ENCODE assay signal across 22 cellular contexts in genomic region chr12:49854976-49855375, GRCh38. TPM values are rescaled to one million over a fixed set of nuclear protein-coding genes. Genes with fewer than 3 reads are reported as not detected.
DNase-seq lines count a peak whose midpoint lies in the region; ATAC-seq, FAIRE-seq and TF ChIP-seq lines count a peak whose summit lies in the region.
"Had no signal": no experiment of that assay in that cellular context is flagged by ENCODE, and none has a peak within 500 bp of the region (broad histone marks: within the 10 kb centered on the region; RNA-seq: fewer than 3 reads in every experiment).

No MANE protein-coding gene starts in this region.

- H3K4me1 ChIP-seq in HepG2 (ENCODE audit: insufficient read depth, low read length), result no peaks in the 10 kb centered on the region
- H3K4me1 ChIP-seq in right lobe of liver, result no peaks in the 10 kb centered on the region
- no peaks in the 10 kb centered on the region for H3K4me1 ChIP-seq in GM23338 (ENCODE audit: insufficient read depth)
- H3K4me1 ChIP-seq: A549 had no signal

- H3K9ac ChIP-seq in HepG2 (ENCODE audit: insufficient read depth, low read depth, low read length), result no peak overlapping the region

- intact Hi-C loops in HepG2 (cut with micrococcal nuclease; ENCODE audit: unreplicated experiment) (no loop called here), right lobe of liver (cut with DNase I) (no loop called here)
- intact Hi-C loops in activated CD4-positive, alpha-beta memory T cell treated with anti-CD3 and anti-CD28 coated beads for 36 hours (cut with micrococcal nuclease), result no loop called here

- no peak overlapping the region for H3K4me3 Mint-ChIP-seq in activated T-helper 17 cell treated with anti-CD3 and anti-CD28 coated beads, Interleukin-2, amount 50 U/mL, for 72 hours
- H3K4me3 Mint-ChIP-seq in endothelial cell (ENCODE audit: unreplicated experiment), result peak overlapping the region; percentile 1
- no peak overlapping the region for H3K4me3 Mint-ChIP-seq in GM23338
- H3K4me3 Mint-ChIP-seq in activated CD4-positive, alpha-beta memory T cell treated with anti-CD3 and anti-CD28 coated beads for 36 hours, result no peak overlapping the region
- H3K4me3 Mint-ChIP-seq: CD4-positive, alpha-beta T cell; HFFc6 had no signal

- POLR2A ChIA-PET in HepG2 (lab: Yijun Ruan, JAX), result interaction anchor here (1.5 kb wide), 1 partner anchor 12 kb away, joined by 4 read pairs; the partner anchor contains the start of gene BCDIN3D
- POLR2A ChIA-PET in activated CD4-positive, alpha-beta memory T cell treated with anti-CD3 and anti-CD28 coated beads for 36 hours (lab: Charles Lee), result no interaction called here

- no peak overlapping the region for H3K27ac ChIP-seq in HepG2 (ENCODE audit: extremely low read length, insufficient read depth, low read length)
- no peak overlapping the region for H3K27ac ChIP-seq in right lobe of liver
- no peak overlapping the region for H3K27ac ChIP-seq in GM23338 (ENCODE audit: low read depth)
- H3K27ac ChIP-seq: 22Rv1, A549, C4-2B had no signal

- TF ChIP-seq RAD21 in HepG2 (CRISPR knock-in tag; IDR thresholded peaks at IDR 0.05), result no peak

- H2AFZ ChIP-seq in HepG2 (ENCODE audit: low read length), result no peak overlapping the region
- H2AFZ ChIP-seq in GM23338, result no peak overlapping the region

- H3K36me3 Mint-ChIP-seq in activated T-helper 17 cell treated with anti-CD3 and anti-CD28 coated beads, Interleukin-2, amount 50 U/mL, for 72 hours (ENCODE audit: low read depth), result no peaks in the 10 kb centered on the region
- H3K36me3 Mint-ChIP-seq in endothelial cell (ENCODE audit: low read depth, unreplicated experiment), result peaks cover 6% of the 10 kb centered on the region
- H3K36me3 Mint-ChIP-seq in GM23338 (ENCODE audit: low read depth), result peaks cover 6% of the 10 kb centered on the region
- H3K36me3 Mint-ChIP-seq in activated CD4-positive, alpha-beta memory T cell treated with anti-CD3 and anti-CD28 coated beads for 36 hours, result no peaks in the 10 kb centered on the region

- H3K36me3 ChIP-seq in HepG2 (replicated peaks in 1 of 2; ENCODE audit: control insufficient read depth in 1 of 2, insufficient read depth in 2 of 2, low read length in 2 of 2), result no peaks in the 10 kb centered on the region
- no peaks in the 10 kb centered on the region for H3K36me3 ChIP-seq in right lobe of liver
- H3K36me3 ChIP-seq in GM23338 (ENCODE audit: insufficient read depth), result no peaks in the 10 kb centered on the region

- no peaks in the 10 kb centered on the region for H3K79me2 ChIP-seq in HepG2 (ENCODE audit: insufficient read depth, low read length)
- no peaks in the 10 kb centered on the region for H3K79me2 ChIP-seq in GM23338 (replicated peaks; ENCODE audit: insufficient read depth)

- H3K9me3 Mint-ChIP-seq in activated T-helper 17 cell treated with anti-CD3 and anti-CD28 coated beads, Interleukin-2, amount 50 U/mL, for 72 hours, result no peaks in the 10 kb centered on the region
- H3K9me3 Mint-ChIP-seq in endothelial cell (ENCODE audit: unreplicated experiment) (peaks cover 4% of the 10 kb centered on the region), GM23338 (peaks cover 18% of the 10 kb centered on the region)
- H3K9me3 Mint-ChIP-seq in activated CD4-positive, alpha-beta memory T cell treated with anti-CD3 and anti-CD28 coated beads for 36 hours, result no peaks in the 10 kb centered on the region
- H3K9me3 Mint-ChIP-seq: CD4-positive, alpha-beta T cell; HFFc6 had no signal

- H3K9me3 ChIP-seq in HepG2 (ENCODE audit: low read length) (no peaks in the 10 kb centered on the region), right lobe of liver (no peaks in the 10 kb centered on the region)
- H3K9me3 ChIP-seq: A549 had no signal

- ATAC-seq in HepG2 (no peak), right lobe of liver (no peak), GM23338 (no peak)
- no peak for ATAC-seq in activated T-helper 17 cell treated with anti-CD3 and anti-CD28 coated beads, Interleukin-2, amount 50 U/mL, for 72 hours (replicated peaks)
- ATAC-seq: GM12878 had no signal

- TF ChIP-seq CTCF in HepG2 (CRISPR knock-in tag; IDR thresholded peaks at IDR 0.05), result no peak
- no peak for TF ChIP-seq CTCF in right lobe of liver (IDR thresholded peaks at IDR 0.05)
- no peak for TF ChIP-seq CTCF in endothelial cell (IDR thresholded peaks at IDR 0.05; ENCODE audit: unreplicated experiment)
- TF ChIP-seq CTCF in GM23338 (conservative IDR thresholded peaks at IDR 0.05; ENCODE audit: low read depth in 2 of 2), result no peak
- no peak for TF ChIP-seq CTCF in D721Med (IDR thresholded peaks at IDR 0.05; ENCODE audit: insufficient read depth, missing control alignments)

- no TSS peak for BruUV-seq in HepG2 (replicated peaks; lab: Mats Ljungman, UMichigan)

- in situ Hi-C loops in HepG2 (cut with HindIII; ENCODE audit: extremely low pct_ligation_motif_present, low pct_unique_long_range_greater_than_20kb), result no loop called here

- no peaks in the 10 kb centered on the region for H3K4me1 Mint-ChIP-seq in activated T-helper 17 cell treated with anti-CD3 and anti-CD28 coated beads, Interleukin-2, amount 50 U/mL, for 72 hours
- H3K4me1 Mint-ChIP-seq in endothelial cell (ENCODE audit: unreplicated experiment), result peaks cover 2% of the 10 kb centered on the region
- H3K4me1 Mint-ChIP-seq in GM23338, result no peaks in the 10 kb centered on the region
- peaks cover 7% of the 10 kb centered on the region for H3K4me1 Mint-ChIP-seq in activated CD4-positive, alpha-beta memory T cell treated with anti-CD3 and anti-CD28 coated beads for 36 hours (ENCODE audit: low read depth)

- H3K27me3 ChIP-seq in HepG2 (ENCODE audit: control insufficient read depth in 1 of 2, insufficient read depth in 2 of 2, low read length in 2 of 2), result peaks cover 0 to 4% of the 10 kb centered on the region in 2 experiments; a peak in 1 of 5 replicates
- H3K27me3 ChIP-seq in right lobe of liver, result no peaks in the 10 kb centered on the region
- H3K27me3 ChIP-seq in GM23338 (ENCODE audit: insufficient read depth), result no peaks in the 10 kb centered on the region

- H3K27me3 Mint-ChIP-seq in activated T-helper 17 cell treated with anti-CD3 and anti-CD28 coated beads, Interleukin-2, amount 50 U/mL, for 72 hours, result no peaks in the 10 kb centered on the region
- peaks cover 3% of the 10 kb centered on the region for H3K27me3 Mint-ChIP-seq in endothelial cell (ENCODE audit: unreplicated experiment)
- peaks cover 4% of the 10 kb centered on the region for H3K27me3 Mint-ChIP-seq in GM23338 (ENCODE audit: insufficient read depth, low read depth, poor library complexity)
- no peaks in the 10 kb centered on the region for H3K27me3 Mint-ChIP-seq in activated CD4-positive, alpha-beta memory T cell treated with anti-CD3 and anti-CD28 coated beads for 36 hours

- H3K4me3 ChIP-seq in HepG2 (replicated peaks in 1 of 3; ENCODE audit: insufficient read depth in 1 of 3, low read depth in 2 of 3, low read length in 3 of 3) (no peak overlapping the region), right lobe of liver (no peak overlapping the region), GM23338 (no peak overlapping the region)
- H3K4me3 ChIP-seq: A549, GM12878 had no signal

- TF ChIP-seq EP300 in HepG2 (IDR thresholded peaks at IDR 0.05; ENCODE audit: low read depth in 2 of 2, low read length in 2 of 2), result no peak
- TF ChIP-seq EP300 in HepG2 (CRISPR knock-in tag; IDR thresholded peaks at IDR 0.05; ENCODE audit: borderline replicate concordance), result no peak

- H4K20me1 ChIP-seq in HepG2 (ENCODE audit: insufficient read depth, low read length) (no peaks in the 10 kb centered on the region), GM23338 (replicated peaks; ENCODE audit: insufficient read depth) (no peaks in the 10 kb centered on the region)

- H3K4me2 ChIP-seq in HepG2 (ENCODE audit: low read depth, low read length), result no peak overlapping the region
- no peak overlapping the region for H3K4me2 ChIP-seq in GM23338
- H3K4me2 ChIP-seq: A549 had no signal

- H3K27ac Mint-ChIP-seq in activated T-helper 17 cell treated with anti-CD3 and anti-CD28 coated beads, Interleukin-2, amount 50 U/mL, for 72 hours, result peak overlapping the region; percentile 42
- H3K27ac Mint-ChIP-seq in endothelial cell (ENCODE audit: unreplicated experiment) (no peak overlapping the region), GM23338 (no peak overlapping the region)
- no peak overlapping the region for H3K27ac Mint-ChIP-seq in activated CD4-positive, alpha-beta memory T cell treated with anti-CD3 and anti-CD28 coated beads for 36 hours
- H3K27ac Mint-ChIP-seq: CD4-positive, alpha-beta T cell; HFFc6 had no signal

- 11% methylated on average over 4 of the region's 4 CpGs for WGBS in HepG2 (ENCODE audit: low lambda C conversion rate)
- 92% methylated on average over 4 of the region's 4 CpGs for WGBS in right lobe of liver (ENCODE audit: insufficient coverage, low coverage, low lambda C conversion rate, missing lambda C conversion rate)

- TF ChIP-seq POLR2A in HepG2 (IDR thresholded peaks at IDR 0.05; ENCODE audit: insufficient read depth in 1 of 2, low read depth in 2 of 2, low read length in 2 of 2) (no peak), right lobe of liver (IDR thresholded peaks at IDR 0.05) (no peak)

- CTCF ChIA-PET in HepG2 (lab: Yijun Ruan, JAX; ENCODE audit: low intra/inter-chr PET ratio, low total read pairs), result no interaction called here
- CTCF ChIA-PET in activated CD4-positive, alpha-beta memory T cell treated with anti-CD3 and anti-CD28 coated beads for 36 hours (lab: Charles Lee), result interaction anchor here (0.9 to 2.9 kb wide), 4 partner anchors 8 to 91 kb away, joined by 3 to 10 read pairs (median 3); no protein-coding TSS in a partner anchor

- peak; percentile 55 for DNase-seq in HepG2 (ENCODE audit: low spot score)
- no peak for DNase-seq in right lobe of liver
- no peak for DNase-seq in endothelial cell (ENCODE audit: low spot score)
- no peak for DNase-seq in GM23338 (ENCODE audit: low spot score)
- no peak for DNase-seq in D721Med (ENCODE audit: insufficient read length, low spot score)
- DNase-seq in activated CD4-positive, alpha-beta memory T cell treated with anti-CD3 and anti-CD28 coated beads for 36 hours, result no peak
- no peak for DNase-seq in COLO829 (ENCODE audit: low spot score)
- DNase-seq: AML-193; CD4-positive, alpha-beta T cell; DMS 273 treated with DMSO at 0.1 percent for 48 hours; DMS53; DND-41; EL; HCEC 1CT; HFFc6 had no signal

- no peak for FAIRE-seq in HepG2 (lab: Jason Lieb, UNC)
- FAIRE-seq in D721Med (lab: Jason Lieb, UNC), result no peak
- FAIRE-seq: A549, GM12878, H54 had no signal

- H3K9me2 ChIP-seq in GM23338 (ENCODE audit: insufficient read depth), result 0 out of 2 replicates have a peak, but pooled peaks cover 4% of the 10 kb centered on the region

- no peaks in the 10 kb centered on the region for H3F3A ChIP-seq in GM23338 (replicated peaks; ENCODE audit: low read depth)

RNA-seq across cellular contexts. Expression of gene BCDIN3D, which starts 12.1 kb away (rescaled TPM):
- 1.8 and 2.5 TPM in 2 replicates for total RNA-seq in HepG2 (2016; rRNA removed; fragmentation: Illumina TruSeq; extraction: Trizol)
- 1.6 and 1.7 TPM in 2 replicates for total RNA-seq in HepG2 (2016; cell fraction: cytosol; rRNA removed; fragmentation: Illumina TruSeq; extraction: Trizol; ENCODE audit: low read depth)
- total RNA-seq in HepG2 (2016; cell fraction: insoluble cytoplasmic fraction; rRNA removed; fragmentation: Illumina TruSeq; extraction: Trizol), result 2.2 and 3.0 TPM in 2 replicates
- total RNA-seq in HepG2 (2016; cell fraction: membrane; rRNA removed; fragmentation: Illumina TruSeq; extraction: Trizol), result 2.1 and 3.4 TPM in 2 replicates
- total RNA-seq in HepG2 (2016; cell fraction: nucleus; rRNA removed; fragmentation: Illumina TruSeq; extraction: Trizol), result 2.6 and 3.0 TPM in 2 replicates
- polyA plus RNA-seq in HepG2 (2011; rRNA removed), result 2.0 and 2.2 TPM in 2 replicates
- polyA plus RNA-seq in HepG2 (2011; cell fraction: cytosol; rRNA removed), result 1.4 and 1.7 TPM in 2 replicates
- 1.3 and 2.3 TPM in 2 replicates for polyA plus RNA-seq in HepG2 (2011; cell fraction: nucleus; rRNA removed)
- 1.7 and 2.6 TPM in 2 replicates for polyA plus RNA-seq in HepG2 (2012)
- 0.54 and 0.63 TPM in 2 replicates for polyA plus RNA-seq in HepG2 (2016; cell fraction: cytosol; fragmentation: Illumina TruSeq; extraction: Trizol; ENCODE audit: low read depth)
- polyA plus RNA-seq in HepG2 (2016; cell fraction: insoluble cytoplasmic fraction; fragmentation: Illumina TruSeq; extraction: Trizol; ENCODE audit: low read depth), result 1.6 and 1.7 TPM in 2 replicates
- polyA plus RNA-seq in HepG2 (2016; cell fraction: membrane; fragmentation: Illumina TruSeq; extraction: Trizol; ENCODE audit: low read depth), result 0.76 and 1.1 TPM in 2 replicates
- 2.7 and 2.8 TPM in 2 replicates for polyA plus RNA-seq in HepG2 (2016; cell fraction: nucleus; fragmentation: Illumina TruSeq; extraction: Trizol; ENCODE audit: insufficient read depth, low read depth)
- 2.9 and 10.2 TPM in 2 replicates for polyA minus RNA-seq in HepG2 (2011; rRNA and poly(A)+ RNA removed; ENCODE audit: low replicate concordance)
- 0.97 and 2.2 TPM in 2 replicates for polyA minus RNA-seq in HepG2 (2011; cell fraction: cytosol; rRNA and poly(A)+ RNA removed)
- polyA minus RNA-seq in HepG2 (2011; cell fraction: nucleus; rRNA and poly(A)+ RNA removed), result 2.8 and 3.5 TPM in 2 replicates
- 1 to 10 TPM; 1.6 to 3.6 (median 2.6) TPM for total RNA-seq in right lobe of liver
- 1 to 10 TPM; 3.4 to 5.1 TPM for total RNA-seq in activated T-helper 17 cell treated with anti-CD3 and anti-CD28 coated beads, Interleukin-2, amount 50 U/mL, for 72 hours
- total RNA-seq in endothelial cell (ENCODE audit: unreplicated experiment), result 2.6 TPM
- total RNA-seq in GM23338 (2014; rRNA removed; shearing (Covaris generic)), result 1.8 and 2.1 TPM in 2 replicates
- polyA plus RNA-seq in GM23338 (2016; fragmentation: Nextera tagmentation; extraction: Ambion mirVana), result 0.89 and 1.4 TPM in 2 replicates
- total RNA-seq in activated CD4-positive, alpha-beta memory T cell treated with anti-CD3 and anti-CD28 coated beads for 36 hours, result 1 to 10 TPM; 5.8 to 6.1 TPM

RNA-seq across cellular contexts. Expression of gene NCKAP5L, which starts 26.8 kb away (rescaled TPM):
- total RNA-seq in HepG2 (2016; rRNA removed; fragmentation: Illumina TruSeq; extraction: Trizol), result 5.9 and 9.0 TPM in 2 replicates
- 3.1 and 3.3 TPM in 2 replicates for total RNA-seq in HepG2 (2016; cell fraction: cytosol; rRNA removed; fragmentation: Illumina TruSeq; extraction: Trizol; ENCODE audit: low read depth)
- 5.1 and 8.3 TPM in 2 replicates for total RNA-seq in HepG2 (2016; cell fraction: insoluble cytoplasmic fraction; rRNA removed; fragmentation: Illumina TruSeq; extraction: Trizol)
- 5.3 and 5.9 TPM in 2 replicates for total RNA-seq in HepG2 (2016; cell fraction: membrane; rRNA removed; fragmentation: Illumina TruSeq; extraction: Trizol)
- 10.1 and 11.1 TPM in 2 replicates for total RNA-seq in HepG2 (2016; cell fraction: nucleus; rRNA removed; fragmentation: Illumina TruSeq; extraction: Trizol)
- 4.1 and 5.5 TPM in 2 replicates for polyA plus RNA-seq in HepG2 (2011; rRNA removed)
- polyA plus RNA-seq in HepG2 (2011; cell fraction: cytosol; rRNA removed), result 1.7 and 3.1 TPM in 2 replicates
- 15.9 and 16.8 TPM in 2 replicates for polyA plus RNA-seq in HepG2 (2011; cell fraction: nucleus; rRNA removed)
- 4.7 and 6.8 TPM in 2 replicates for polyA plus RNA-seq in HepG2 (2012)
- polyA plus RNA-seq in HepG2 (2016; cell fraction: cytosol; fragmentation: Illumina TruSeq; extraction: Trizol; ENCODE audit: low read depth), result 0.32 and 0.37 TPM in 2 replicates
- 5.7 and 8.4 TPM in 2 replicates for polyA plus RNA-seq in HepG2 (2016; cell fraction: insoluble cytoplasmic fraction; fragmentation: Illumina TruSeq; extraction: Trizol; ENCODE audit: low read depth)
- polyA plus RNA-seq in HepG2 (2016; cell fraction: membrane; fragmentation: Illumina TruSeq; extraction: Trizol; ENCODE audit: low read depth), result 1.3 and 1.7 TPM in 2 replicates
- 20.5 and 22.7 TPM in 2 replicates for polyA plus RNA-seq in HepG2 (2016; cell fraction: nucleus; fragmentation: Illumina TruSeq; extraction: Trizol; ENCODE audit: insufficient read depth, low read depth)
- polyA minus RNA-seq in HepG2 (2011; rRNA and poly(A)+ RNA removed; ENCODE audit: low replicate concordance), result 10.1 and 13.6 TPM in 2 replicates
- polyA minus RNA-seq in HepG2 (2011; cell fraction: cytosol; rRNA and poly(A)+ RNA removed), result 5.5 and 6.3 TPM in 2 replicates
- 13.2 and 14.7 TPM in 2 replicates for polyA minus RNA-seq in HepG2 (2011; cell fraction: nucleus; rRNA and poly(A)+ RNA removed)
- total RNA-seq in right lobe of liver, result 1 to 10 TPM; 7.0 to 8.8 (median 7.9) TPM
- total RNA-seq in activated T-helper 17 cell treated with anti-CD3 and anti-CD28 coated beads, Interleukin-2, amount 50 U/mL, for 72 hours, result 1 to 10 TPM; 1.2 to 2.4 TPM
- total RNA-seq in endothelial cell (ENCODE audit: unreplicated experiment), result 70.9 TPM
- 30.0 and 37.0 TPM in 2 replicates for total RNA-seq in GM23338 (2014; rRNA removed; shearing (Covaris generic))
- 10.2 TPM in 2 replicates for polyA plus RNA-seq in GM23338 (2016; fragmentation: Nextera tagmentation; extraction: Ambion mirVana)
- total RNA-seq in activated CD4-positive, alpha-beta memory T cell treated with anti-CD3 and anti-CD28 coated beads for 36 hours, result 1 to 10 TPM; 2.9 to 3.0 TPM

RNA-seq across cellular contexts. Expression of gene FAIM2, which starts 48.7 kb away (rescaled TPM):
- not detected in 2 replicates for total RNA-seq in HepG2 (2016; rRNA removed; fragmentation: Illumina TruSeq; extraction: Trizol)
- not detected in 2 replicates for total RNA-seq in HepG2 (2016; cell fraction: cytosol; rRNA removed; fragmentation: Illumina TruSeq; extraction: Trizol; ENCODE audit: low read depth)
- total RNA-seq in HepG2 (2016; cell fraction: insoluble cytoplasmic fraction; rRNA removed; fragmentation: Illumina TruSeq; extraction: Trizol), result not detected in 2 replicates
- not detected in 2 replicates for total RNA-seq in HepG2 (2016; cell fraction: membrane; rRNA removed; fragmentation: Illumina TruSeq; extraction: Trizol)
- not detected in 2 replicates for total RNA-seq in HepG2 (2016; cell fraction: nucleus; rRNA removed; fragmentation: Illumina TruSeq; extraction: Trizol)
- not detected in 2 replicates for polyA plus RNA-seq in HepG2 (2011; rRNA removed)
- 0.01 and 0.03 TPM in 2 replicates for polyA plus RNA-seq in HepG2 (2011; cell fraction: cytosol; rRNA removed)
- polyA plus RNA-seq in HepG2 (2011; cell fraction: nucleus; rRNA removed), result 0.21 TPM in 1 of 2 replicates, not detected in the other
- polyA plus RNA-seq in HepG2 (2012), result not detected in 2 replicates
- polyA plus RNA-seq in HepG2 (2016; cell fraction: cytosol; fragmentation: Illumina TruSeq; extraction: Trizol; ENCODE audit: low read depth), result not detected in 2 replicates
- polyA plus RNA-seq in HepG2 (2016; cell fraction: insoluble cytoplasmic fraction; fragmentation: Illumina TruSeq; extraction: Trizol; ENCODE audit: low read depth), result not detected in 2 replicates
- not detected in 2 replicates for polyA plus RNA-seq in HepG2 (2016; cell fraction: membrane; fragmentation: Illumina TruSeq; extraction: Trizol; ENCODE audit: low read depth)
- not detected in 2 replicates for polyA plus RNA-seq in HepG2 (2016; cell fraction: nucleus; fragmentation: Illumina TruSeq; extraction: Trizol; ENCODE audit: insufficient read depth, low read depth)
- 0.65 TPM in 1 of 2 replicates, not detected in the other for polyA minus RNA-seq in HepG2 (2011; rRNA and poly(A)+ RNA removed; ENCODE audit: low replicate concordance)
- not detected in 2 replicates for polyA minus RNA-seq in HepG2 (2011; cell fraction: cytosol; rRNA and poly(A)+ RNA removed)
- polyA minus RNA-seq in HepG2 (2011; cell fraction: nucleus; rRNA and poly(A)+ RNA removed), result not detected in 2 replicates
- total RNA-seq in right lobe of liver, result under 1 TPM in 1 of 6 experiments, not detected in 5; 0.16 TPM
- 1 to 10 TPM in 1 of 2 donors, under 1 TPM in 1; 0.73 to 1.6 TPM for total RNA-seq in activated T-helper 17 cell treated with anti-CD3 and anti-CD28 coated beads, Interleukin-2, amount 50 U/mL, for 72 hours
- not detected for total RNA-seq in endothelial cell (ENCODE audit: unreplicated experiment)
- 0.08 and 2.0 TPM in 2 replicates for total RNA-seq in GM23338 (2014; rRNA removed; shearing (Covaris generic))
- polyA plus RNA-seq in GM23338 (2016; fragmentation: Nextera tagmentation; extraction: Ambion mirVana), result 0.61 and 0.83 TPM in 2 replicates
- 1 to 10 TPM; 1.7 to 2.1 TPM for total RNA-seq in activated CD4-positive, alpha-beta memory T cell treated with anti-CD3 and anti-CD28 coated beads for 36 hours
- total RNA-seq: CD4-positive, alpha-beta T cell; G401; GM12878 had no signal
- polyA plus RNA-seq: GM12878 had no signal
